In the genomic region with DNA sequence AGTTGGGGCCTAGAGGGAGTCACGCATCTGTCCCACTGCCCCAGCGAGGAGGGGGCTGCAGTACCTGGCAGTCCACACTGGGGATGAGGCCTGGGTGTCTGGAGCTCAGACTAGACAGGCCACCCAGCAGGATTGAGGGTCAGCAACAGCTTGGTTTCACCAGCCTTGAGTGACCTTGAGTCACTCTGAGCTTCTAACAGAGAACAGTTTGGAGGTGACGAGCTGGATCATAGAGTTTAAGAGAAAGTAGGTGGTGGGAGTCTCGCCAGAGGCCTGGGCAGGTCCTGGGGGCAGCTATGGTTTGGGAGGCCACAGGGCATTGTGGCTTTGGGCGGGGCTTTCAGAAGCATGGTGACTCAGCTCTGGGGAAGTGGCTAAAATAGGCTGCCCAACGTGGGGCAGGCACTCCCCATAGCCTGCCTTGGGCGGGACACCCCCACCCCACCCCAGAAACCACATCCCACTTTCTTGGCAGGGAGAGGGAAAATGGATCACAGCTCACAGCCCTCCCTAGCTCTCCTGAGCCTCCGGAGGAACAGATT, we compare ENCODE assay signal across 9 cellular contexts. TPM values are rescaled to one million over a fixed set of nuclear protein-coding genes. Genes with fewer than 3 reads are reported as not detected.
DNase-seq lines count a peak whose midpoint lies in the region; ATAC-seq, FAIRE-seq and TF ChIP-seq lines count a peak whose summit lies in the region.
"Had no signal": no experiment of that assay in that cellular context is flagged by ENCODE, and none has a peak within 500 bp of the region (broad histone marks: within the 10 kb centered on the region; RNA-seq: fewer than 3 reads in every experiment).

No MANE protein-coding gene starts in this region.

- H3F3A ChIP-seq in neural progenitor cell (ENCODE audit: low read depth) = no peaks in the 10 kb centered on the region

- no peak overlapping the region for H3K14ac ChIP-seq in neuronal stem cell (ENCODE audit: low read length)

- no peak overlapping the region for H3K23ac ChIP-seq in neuronal stem cell (ENCODE audit: low read depth, low read length, poor library complexity)

- H2AK5ac ChIP-seq in neuronal stem cell (ENCODE audit: low read depth, low read length) = peak overlapping the region; percentile 2

- peak; percentile 32 for DNase-seq in T-helper 2 cell treated with Interferon-gamma antibody and Interleukin-4, amounts not matched to agents 5 μg/mL and 100 μg/mL, for 36 hours (ENCODE audit: low spot score)
- no peak for DNase-seq in T-helper 2 cell
- no peak for DNase-seq in Panc1 (ENCODE audit: low read depth, low spot score)
- DNase-seq in epithelial cell of prostate (ENCODE audit: low read depth, low spot score) = no peak
- DNase-seq in neuronal stem cell (ENCODE audit: low spot score) = no peak
- no peak for DNase-seq in neural progenitor cell (ENCODE audit: low spot score)
- DNase-seq in GM12892 (ENCODE audit: insufficient read length) = no peak

- H2BK120ac ChIP-seq in neuronal stem cell (ENCODE audit: low read depth, low read length) = no peak overlapping the region

- WGBS in neuronal stem cell (ENCODE audit: extremely low coverage in 2 of 2, insufficient read length in 2 of 2, insufficient replicate concordance in 1 of 2), 2 donors = no CpG with 5 or more reads among the region's 8 CpGs

- H3K27me3 Mint-ChIP-seq in T-helper 2 cell treated with Interferon-gamma antibody and Interleukin-4, amounts not matched to agents 5 μg/mL and 100 μg/mL, for 36 hours (ENCODE audit: low read depth) = peaks cover 3% of the 10 kb centered on the region
- H3K27me3 Mint-ChIP-seq in neural progenitor cell (ENCODE audit: insufficient read depth, low read depth) = peaks cover 6% of the 10 kb centered on the region

- H2AFZ ChIP-seq in neuronal stem cell (ENCODE audit: low read length) = no peak overlapping the region
- no peak overlapping the region for H2AFZ ChIP-seq in neural progenitor cell (replicated peaks)

- H3K79me1 ChIP-seq in neuronal stem cell (ENCODE audit: low read depth, low read length) = peaks cover 19% of the 10 kb centered on the region

- H3K4me2 ChIP-seq in neuronal stem cell (ENCODE audit: insufficient read depth, low read length, poor library complexity, severe bottlenecking) = no peak overlapping the region
- no peak overlapping the region for H3K4me2 ChIP-seq in neural progenitor cell

- H3K27ac ChIP-seq in Panc1 (ENCODE audit: low read length) (peak overlapping the region; percentile 93), epithelial cell of prostate (peak overlapping the region; percentile 86), neuronal stem cell (replicated peaks; ENCODE audit: low read length) (no peak overlapping the region), neural progenitor cell (no peak overlapping the region)

- H2BK5ac ChIP-seq in neuronal stem cell (ENCODE audit: low read length) = no peak overlapping the region

- CTCF ChIA-PET in Panc1 (lab: Charles Lee) = interaction anchor here (0.7 to 1.0 kb wide), 3 partner anchors 10 to 21 kb away, joined by 3 read pairs; a partner anchor contains a TSS

- peaks cover 80% of the 10 kb centered on the region for H3K4me1 ChIP-seq in Panc1 (ENCODE audit: control insufficient read depth, insufficient read depth, low read length)
- H3K4me1 ChIP-seq in neuronal stem cell (ENCODE audit: control insufficient read depth in 2 of 2, insufficient read depth in 1 of 2, low read depth in 1 of 2, low read length in 2 of 2) = peaks cover 2 to 27% of the 10 kb centered on the region in 2 donors
- peaks cover 7% of the 10 kb centered on the region for H3K4me1 ChIP-seq in neural progenitor cell

- peaks cover 14% of the 10 kb centered on the region for H3K4me1 Mint-ChIP-seq in T-helper 2 cell treated with Interferon-gamma antibody and Interleukin-4, amounts not matched to agents 5 μg/mL and 100 μg/mL, for 36 hours (ENCODE audit: low read depth)
- peaks cover 49% of the 10 kb centered on the region for H3K4me1 Mint-ChIP-seq in neural progenitor cell

- TF ChIP-seq CTCF in Panc1 (IDR thresholded peaks at IDR 0.05) (no peak), neural progenitor cell (IDR thresholded peaks at IDR 0.05) (no peak)

- ATAC-seq in HG02943 (IDR thresholded peaks at IDR 0.05; ENCODE audit: low read depth, unreplicated experiment) (peak; percentile 93), Panc1 (peak; percentile 75)

- H3K36me3 Mint-ChIP-seq in T-helper 2 cell treated with Interferon-gamma antibody and Interleukin-4, amounts not matched to agents 5 μg/mL and 100 μg/mL, for 36 hours (ENCODE audit: low read depth) = no peaks in the 10 kb centered on the region
- peaks cover 10% of the 10 kb centered on the region for H3K36me3 Mint-ChIP-seq in neural progenitor cell
- H3K36me3 Mint-ChIP-seq: activated naive CD4-positive, alpha-beta T cell treated with anti-CD3 and anti-CD28 coated beads, Interleukin-2, amount 50 U/mL, for 24 hours had no signal

- H2BK12ac ChIP-seq in neuronal stem cell (ENCODE audit: low read length) = no peak overlapping the region

- no TSS peak for BruUV-seq in Panc1 (replicated peaks; lab: Mats Ljungman, UMichigan)

- H3K36me3 ChIP-seq in Panc1 (ENCODE audit: control insufficient read depth, insufficient read depth, low read length) = no peaks in the 10 kb centered on the region
- peaks cover 0 to 2% of the 10 kb centered on the region in 2 donors for H3K36me3 ChIP-seq in neuronal stem cell (replicated peaks in 1 of 2; ENCODE audit: control insufficient read depth in 2 of 2, insufficient read depth in 2 of 2, low read length in 2 of 2)
- no peaks in the 10 kb centered on the region for H3K36me3 ChIP-seq in neural progenitor cell

- peak overlapping the region; percentile 59 for H3K4me3 Mint-ChIP-seq in T-helper 2 cell treated with Interferon-gamma antibody and Interleukin-4, amounts not matched to agents 5 μg/mL and 100 μg/mL, for 36 hours
- no peak overlapping the region for H3K4me3 Mint-ChIP-seq in neural progenitor cell
- H3K4me3 Mint-ChIP-seq: activated naive CD4-positive, alpha-beta T cell treated with anti-CD3 and anti-CD28 coated beads, Interleukin-2, amount 50 U/mL, for 24 hours had no signal

- peaks cover 36% of the 10 kb centered on the region for H3K79me2 ChIP-seq in neural progenitor cell (ENCODE audit: low read depth)

- H4K91ac ChIP-seq in neuronal stem cell (ENCODE audit: low read depth, low read length, poor library complexity) = no peak overlapping the region

- no peak overlapping the region for H2BK15ac ChIP-seq in neuronal stem cell (ENCODE audit: low read length)

- POLR2A ChIA-PET in Panc1 (lab: Charles Lee) = interaction anchor here (0.6 kb wide), 2 partner anchors 23 to 567 kb away, joined by 3 to 8 read pairs; no protein-coding TSS in a partner anchor

- TF ChIP-seq POLR2A in GM12892 (IDR thresholded peaks at IDR 0.05; ENCODE audit: low read depth, low read length) = no peak

- H3K9me3 ChIP-seq in Panc1 (ENCODE audit: control insufficient read depth, insufficient read depth, low read depth, low read length) (no peaks in the 10 kb centered on the region), neuronal stem cell (replicated peaks in 1 of 2; ENCODE audit: control insufficient read depth in 2 of 2, insufficient read depth in 1 of 2, low read depth in 1 of 2, low read length in 2 of 2) (no peaks in the 10 kb centered on the region), neural progenitor cell (ENCODE audit: low read depth) (no peaks in the 10 kb centered on the region)

- H3K27me3 ChIP-seq in Panc1 (ENCODE audit: control insufficient read depth, insufficient read depth, low read length) = no peaks in the 10 kb centered on the region
- no peaks in the 10 kb centered on the region for H3K27me3 ChIP-seq in neuronal stem cell (ENCODE audit: control insufficient read depth in 3 of 3, insufficient read depth in 3 of 3, low read depth in 1 of 3, low read length in 3 of 3)
- no peaks in the 10 kb centered on the region for H3K27me3 ChIP-seq in neural progenitor cell

- H4K20me1 ChIP-seq in neural progenitor cell (ENCODE audit: low read depth) = peaks cover 89% of the 10 kb centered on the region

- intact Hi-C loops in Panc1 (cut with micrococcal nuclease; ENCODE audit: unreplicated experiment) = no loop called here

- H3K4me3 ChIP-seq in Panc1 (ENCODE audit: low read depth in 2 of 2, low read length in 2 of 2) (peak overlapping the region in 1 of 2 experiments; percentile 15; a peak in 1 of 4 replicates), neuronal stem cell (ENCODE audit: low read length in 2 of 2) (no peak overlapping the region), neural progenitor cell (no peak overlapping the region)

- FAIRE-seq in GM12892 (lab: Jason Lieb, UNC) = no peak

- no peaks in the 10 kb centered on the region for H3K9me3 Mint-ChIP-seq in T-helper 2 cell treated with Interferon-gamma antibody and Interleukin-4, amounts not matched to agents 5 μg/mL and 100 μg/mL, for 36 hours
- no peaks in the 10 kb centered on the region for H3K9me3 Mint-ChIP-seq in neural progenitor cell
- H3K9me3 Mint-ChIP-seq: activated naive CD4-positive, alpha-beta T cell treated with anti-CD3 and anti-CD28 coated beads, Interleukin-2, amount 50 U/mL, for 24 hours had no signal

- no peak overlapping the region for H4K8ac ChIP-seq in neuronal stem cell (ENCODE audit: low read depth, low read length)

- H3K18ac ChIP-seq in neuronal stem cell (ENCODE audit: low read length) = peak overlapping the region; percentile 72

- in situ Hi-C loops in Panc1 (cut with HindIII; ENCODE audit: low pct_unique_long_range_greater_than_20kb, low sequenced_read_pairs) = no loop called here

- peak overlapping the region; percentile 23 for H3K27ac Mint-ChIP-seq in T-helper 2 cell treated with Interferon-gamma antibody and Interleukin-4, amounts not matched to agents 5 μg/mL and 100 μg/mL, for 36 hours
- no peak overlapping the region for H3K27ac Mint-ChIP-seq in neural progenitor cell
- H3K27ac Mint-ChIP-seq: activated naive CD4-positive, alpha-beta T cell treated with anti-CD3 and anti-CD28 coated beads, Interleukin-2, amount 50 U/mL, for 24 hours had no signal

- H3K4ac ChIP-seq in neuronal stem cell (ENCODE audit: low read length) = no peak overlapping the region

- no peak overlapping the region for H3K9ac ChIP-seq in neuronal stem cell (ENCODE audit: low read depth, low read length, poor library complexity)
- no peak overlapping the region for H3K9ac ChIP-seq in neural progenitor cell

RNA-seq across cellular contexts. Expression of a gene that starts 20.5 kb away (rescaled TPM):
- total RNA-seq in Panc1 (2021; ENCODE audit: unreplicated experiment) (65.9 TPM), neural progenitor cell (ENCODE audit: low replicate concordance) (10.8 and 28.9 TPM in 2 replicates)
- polyA plus RNA-seq in Panc1 (2012; ENCODE audit: insufficient read length) = 69.7 TPM
- polyA plus RNA-seq in neuronal stem cell (2013, experiment 1 of 2) = 23.5 TPM
- 23.9 TPM for polyA plus RNA-seq in neuronal stem cell (2013, experiment 2 of 2)
- 1.9 TPM for polyA plus RNA-seq in GM12892 (2012; ENCODE audit: missing spikeins)

RNA-seq across cellular contexts. Expression of a gene that starts 29.7 kb away (rescaled TPM):
- total RNA-seq in Panc1 (2021; ENCODE audit: unreplicated experiment) = not detected
- polyA plus RNA-seq in Panc1 (2012; ENCODE audit: insufficient read length) = not detected
- not detected for polyA plus RNA-seq in neuronal stem cell (2013, experiment 1 of 2)
- polyA plus RNA-seq in neuronal stem cell (2013, experiment 2 of 2) = not detected
- not detected in 2 replicates for total RNA-seq in neural progenitor cell (ENCODE audit: low replicate concordance)
- not detected for polyA plus RNA-seq in GM12892 (2012; ENCODE audit: missing spikeins)

Comparison
In these comparisons a context has a peak if more than half of its experiments do, and no peak if none do; other contexts are left out.
1. H3K27ac ChIP-seq: peak in Panc1 (single experiment) and epithelial cell of prostate (single experiment); none in neuronal stem cell (single experiment) and neural progenitor cell (single experiment).